Comparison of ENCODE assay signal across 9 cellular contexts in the genomic region with DNA sequence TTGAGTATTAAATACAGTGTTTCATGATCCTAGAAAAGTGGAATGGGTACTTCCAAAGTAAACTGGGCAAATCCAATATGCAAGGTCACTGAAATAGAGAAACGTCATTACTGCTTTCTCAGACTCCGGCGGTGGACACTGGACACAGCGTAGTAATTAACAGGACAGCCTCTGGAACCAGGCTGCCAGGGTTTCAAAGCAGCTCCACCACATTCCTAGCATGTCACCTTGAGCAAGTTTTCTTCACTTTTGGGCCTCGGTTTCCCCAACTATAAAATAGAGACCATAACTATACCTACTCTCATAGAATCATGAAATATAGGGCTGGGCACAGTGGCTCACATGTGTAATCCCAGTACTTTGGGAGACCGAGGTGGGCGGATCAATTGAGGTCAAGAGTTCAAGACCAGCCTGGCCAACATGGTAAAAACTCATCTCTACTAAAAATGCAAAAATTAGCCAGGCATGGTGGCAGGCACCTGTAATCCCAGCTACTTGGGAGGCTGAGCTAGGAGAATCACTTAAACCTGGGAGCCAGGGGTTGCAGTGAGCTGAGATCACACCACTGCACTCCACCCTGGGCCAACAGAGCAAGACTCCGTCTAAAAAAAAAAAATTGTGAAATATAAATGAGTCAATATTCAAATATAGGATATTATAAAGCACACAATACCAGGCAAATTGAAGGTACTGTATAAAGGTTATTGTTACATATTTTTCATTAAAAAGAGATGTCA. TPM values are rescaled to one million over a fixed set of nuclear protein-coding genes. Genes with fewer than 3 reads are reported as not detected.
A peak's percentile ranks its signal among the peaks of the same experiment; 100 is the strongest.
DNase-seq lines count a peak whose midpoint lies in the region; ATAC-seq and TF ChIP-seq lines count a peak whose summit lies in the region.
"Had no signal": no experiment of that assay in that cellular context is flagged by ENCODE, and none has a peak within 500 bp of the region (broad histone marks: within the 10 kb centered on the region; RNA-seq: fewer than 3 reads in every experiment).

No MANE protein-coding gene starts in this region.

- H3K4me3 ChIP-seq in OCI-LY7 (ENCODE audit: low read depth, low read length, poor library complexity, severe bottlenecking) (peak overlapping the region; percentile 3), esophagus muscularis mucosa (no peak overlapping the region), psoas muscle (no peak overlapping the region)

- no peaks in the 10 kb centered on the region for H3K9me3 ChIP-seq in OCI-LY7 (ENCODE audit: low read length)
- no peaks in the 10 kb centered on the region for H3K9me3 ChIP-seq in esophagus muscularis mucosa
- H3K9me3 ChIP-seq in psoas muscle = no peaks in the 10 kb centered on the region

- no peaks in the 10 kb centered on the region for H3K27me3 ChIP-seq in esophagus muscularis mucosa
- no peaks in the 10 kb centered on the region for H3K27me3 ChIP-seq in psoas muscle (ENCODE audit: insufficient read depth in 3 of 3, low read length in 2 of 3)

- POLR2A ChIA-PET in OCI-LY7 (lab: Charles Lee) = interaction anchor here (0.6 to 1.9 kb wide), 6 partner anchors 7 to 77 kb away, joined by 4 to 8 read pairs (median 4); no protein-coding TSS in a partner anchor

- no peak for TF ChIP-seq CTCF in CD14-positive monocyte (IDR thresholded peaks at IDR 0.05)
- no peak for TF ChIP-seq CTCF in OCI-LY7 (conservative IDR thresholded peaks at IDR 0.05; ENCODE audit: low read length)
- TF ChIP-seq CTCF in esophagus muscularis mucosa (IDR thresholded peaks at IDR 0.05) = no peak
- no peak for TF ChIP-seq CTCF in psoas muscle (IDR thresholded peaks at IDR 0.05)

- peak in 2 of 4 donors; percentile 34 to 41 for ATAC-seq in psoas muscle
- no peak for ATAC-seq in GM21528 (IDR thresholded peaks at IDR 0.05; ENCODE audit: low FRiP score, unreplicated experiment)
- ATAC-seq in GM19397 (IDR thresholded peaks at IDR 0.05; ENCODE audit: unreplicated experiment) = no peak
- ATAC-seq in stimulated activated naive CD8-positive, alpha-beta T cell treated with anti-CD3 and anti-CD28 coated beads, Interleukin-15, Interleukin-2, amounts not matched to agents 100 U/mL and 50 U/mL, for 24 hours = no peak

- no peak overlapping the region for H3K27ac ChIP-seq in OCI-LY7 (ENCODE audit: low read depth, low read length, poor library complexity, severe bottlenecking)
- H3K27ac ChIP-seq in esophagus muscularis mucosa (replicated peaks in 1 of 4) = peak overlapping the region; percentile 58 to 68 (median 64)
- peak overlapping the region; percentile 90 for H3K27ac ChIP-seq in psoas muscle

- peaks cover 6 to 10% of the 10 kb centered on the region in 2 donors for H3K36me3 Mint-ChIP-seq in CD14-positive monocyte

- DNase-seq in CD14-positive monocyte (ENCODE audit: low spot score) (peak; percentile 52), OCI-LY7 (ENCODE audit: low spot score) (no peak), esophagus muscularis mucosa (ENCODE audit: extremely low spot score) (peak; percentile 31), psoas muscle (no peak), NCI-H1092 (lab: John Stamatoyannopoulos, UW) (no peak)
- DNase-seq in stimulated activated naive CD8-positive, alpha-beta T cell treated with anti-CD3 and anti-CD28 coated beads, Interleukin-15, Interleukin-2, amounts not matched to agents 100 U/mL and 50 U/mL, for 24 hours = no peak
- DNase-seq: activated naive CD8-positive, alpha-beta T cell treated with anti-CD3 and anti-CD28 coated beads, Interleukin-2, amount 10 ng/mL, durations not matched to agents 7 days and 5 days had no signal

- H3K4me1 ChIP-seq in OCI-LY7 (ENCODE audit: insufficient read depth, low read length, poor library complexity, severe bottlenecking) (peaks cover 56% of the 10 kb centered on the region), esophagus muscularis mucosa (peaks cover 0 to 21% (median 10%) of the 10 kb centered on the region in 4 donors), psoas muscle (peaks cover 53% of the 10 kb centered on the region)

- no peaks in the 10 kb centered on the region for H4K20me1 ChIP-seq in OCI-LY7 (ENCODE audit: insufficient read depth, low read length)

- no peaks in the 10 kb centered on the region for H3K9me2 ChIP-seq in OCI-LY7 (ENCODE audit: insufficient read depth, low read length)

- H3K27me3 Mint-ChIP-seq in CD14-positive monocyte (ENCODE audit: low read depth in 3 of 3) = peaks cover 0 to 2% (median 0%) of the 10 kb centered on the region in 3 donors
- H3K27me3 Mint-ChIP-seq: activated naive CD8-positive, alpha-beta T cell treated with anti-CD3 and anti-CD28 coated beads, Interleukin-2, amount 10 ng/mL, durations not matched to agents 7 days and 5 days had no signal

- no peaks in the 10 kb centered on the region for H3K36me3 ChIP-seq in OCI-LY7 (ENCODE audit: insufficient read depth, low read length)
- no peaks in the 10 kb centered on the region for H3K36me3 ChIP-seq in esophagus muscularis mucosa
- H3K36me3 ChIP-seq in psoas muscle (ENCODE audit: insufficient read depth in 1 of 2, low read depth in 1 of 2) = no peaks in the 10 kb centered on the region

- peaks cover 75% of the 10 kb centered on the region for H3K4me1 Mint-ChIP-seq in CD14-positive monocyte

- no TSS peak for BruUV-seq in OCI-LY7 (replicated peaks; lab: Mats Ljungman, UMichigan)

- intact Hi-C loops in CD14-positive monocyte (cut with micrococcal nuclease) (no loop called here), OCI-LY7 (cut with micrococcal nuclease; ENCODE audit: unreplicated experiment) (loop anchor here (2.0 kb wide), 1 partner anchor 24 kb away; no protein-coding TSS in a partner anchor), esophagus muscularis mucosa (cut with DNase I) (no loop called here), psoas muscle (cut with DNase I) (no loop called here)

- CTCF ChIA-PET in OCI-LY7 (lab: Charles Lee; ENCODE audit: unreplicated experiment) = no interaction called here

- H3K79me2 ChIP-seq in OCI-LY7 (ENCODE audit: insufficient read depth, low read depth, low read length) = no peaks in the 10 kb centered on the region

- H2AFZ ChIP-seq in OCI-LY7 (ENCODE audit: low read length) = no peak overlapping the region; the same call in 1 of the 2 replicates

- peak overlapping the region; percentile 98 to 99 (median 99) for H3K27ac Mint-ChIP-seq in CD14-positive monocyte

- WGBS in esophagus muscularis mucosa = 86% methylated on average over 8 of the region's 8 CpGs
- WGBS in psoas muscle, 3 donors = 77 to 87% (median 87%) methylated on average over 8 of the region's 8 CpGs

- peak overlapping the region; percentile 66 for H3K4me2 ChIP-seq in OCI-LY7 (ENCODE audit: low read length)

- TF ChIP-seq POLR2A in esophagus muscularis mucosa (IDR thresholded peaks at IDR 0.05; ENCODE audit: low read depth) = no peak

- peak overlapping the region in 1 of 2 donors; percentile 62 for H3K4me3 Mint-ChIP-seq in CD14-positive monocyte

- H3K9me3 Mint-ChIP-seq in CD14-positive monocyte = peaks cover 0 to 2% (median 0%) of the 10 kb centered on the region in 7 donors
- H3K9me3 Mint-ChIP-seq: activated naive CD8-positive, alpha-beta T cell treated with anti-CD3 and anti-CD28 coated beads, Interleukin-2, amount 10 ng/mL, durations not matched to agents 7 days and 5 days had no signal

- TF ChIP-seq EP300 in esophagus muscularis mucosa (IDR thresholded peaks at IDR 0.05) = no peak

RNA-seq across cellular contexts. Expression of a gene that starts 24.9 kb away (rescaled TPM):
- 1 to 10 TPM; 3.7 to 5.6 TPM for polyA plus RNA-seq in CD14-positive monocyte
- 4.8 and 5.9 TPM in 2 replicates for total RNA-seq in OCI-LY7 (2014; rRNA removed; shearing (Covaris generic))
- total RNA-seq in OCI-LY7 (2022) = 7.5 TPM in 2 replicates
- total RNA-seq in esophagus muscularis mucosa = 10 to 100 TPM in 1 of 4 donors, 1 to 10 TPM in 3; 5.2 to 15.9 (median 7.4) TPM
- 1 to 10 TPM; 5.2 to 6.8 (median 5.5) TPM for total RNA-seq in psoas muscle
- polyA plus RNA-seq in psoas muscle = 1 to 10 TPM; 1.6 to 6.0 (median 4.3) TPM

Comparison
In these comparisons a context has a peak if more than half of its experiments do, and no peak if none do; other contexts are left out.
1. DNase-seq: peak in CD14-positive monocyte (single experiment) and esophagus muscularis mucosa (single experiment); none in OCI-LY7 (single experiment), psoas muscle (0 of 2), NCI-H1092 (single experiment) and stimulated activated naive CD8-positive, alpha-beta T cell treated with anti-CD3 and anti-CD28 coated beads, Interleukin-15, Interleukin-2, amounts not matched to agents 100 U/mL and 50 U/mL, for 24 hours (single experiment).